Comparison of ENCODE assay signal across 8 cellular contexts in the genomic region with DNA sequence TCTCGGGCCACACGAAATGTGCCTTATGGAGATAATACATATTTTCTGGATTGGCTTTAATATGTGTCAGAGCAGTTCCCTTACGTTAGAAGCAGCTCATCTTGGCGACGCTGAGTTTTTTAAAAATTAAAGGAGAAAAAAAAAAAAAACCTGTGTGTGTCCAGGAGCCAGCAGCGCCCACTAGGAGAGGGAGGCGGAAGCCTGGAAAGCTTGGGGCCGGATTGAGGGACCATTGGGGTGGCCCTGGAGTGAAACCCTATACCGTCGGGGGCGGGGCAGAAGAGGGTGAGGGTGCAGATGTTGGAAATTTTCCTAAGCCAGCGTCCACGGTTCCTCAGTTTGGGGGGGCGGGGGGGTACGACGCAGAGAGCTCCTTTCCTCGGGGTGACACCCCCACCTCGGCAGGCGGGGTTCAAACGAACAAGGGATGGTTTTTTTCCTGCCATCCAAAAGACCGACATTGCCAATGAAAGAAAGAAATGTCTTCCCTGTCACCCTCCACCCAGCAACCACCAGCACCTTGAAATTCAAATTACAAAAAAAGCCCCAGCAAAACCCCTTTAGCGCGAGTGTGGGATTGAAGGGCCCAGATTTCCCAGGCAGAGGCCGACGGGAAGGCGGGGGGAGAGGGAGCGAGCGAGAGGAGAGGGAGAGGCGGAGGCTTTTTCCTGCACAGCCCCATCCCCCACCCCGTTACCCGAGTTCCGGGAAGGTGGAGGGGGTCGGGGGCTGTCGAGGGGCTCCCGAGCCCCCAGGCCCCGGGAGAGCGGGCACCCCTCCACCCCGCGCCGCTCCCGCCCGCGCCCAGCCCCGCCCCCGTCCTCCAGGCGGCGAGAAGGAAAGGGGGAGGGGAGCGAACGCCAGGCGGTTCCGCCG. TPM values are rescaled to one million over a fixed set of nuclear protein-coding genes. Genes with fewer than 3 reads are reported as not detected.
DNase-seq lines count a peak whose midpoint lies in the region; ATAC-seq and TF ChIP-seq lines count a peak whose summit lies in the region.

No MANE protein-coding gene starts in this region.

- peaks cover 14% of the 10 kb centered on the region for H3K27me3 Mint-ChIP-seq in stimulated activated naive CD8-positive, alpha-beta T cell treated with anti-CD3 and anti-CD28 coated beads, Interleukin-15, Interleukin-2, amounts not matched to agents 100 ng/mL and 50 ng/mL, for 24 hours

- H3K9me3 Mint-ChIP-seq in stimulated activated naive CD8-positive, alpha-beta T cell treated with anti-CD3 and anti-CD28 coated beads, Interleukin-15, Interleukin-2, amounts not matched to agents 100 ng/mL and 50 ng/mL, for 24 hours = no peaks in the 10 kb centered on the region

- DNase-seq in COR-L47 (lab: John Stamatoyannopoulos, UW) (peak; percentile 38), HT-29 (ENCODE audit: low spot score) (peak; percentile 54), RPMI8226 (peak; percentile 15), dermis blood vessel endothelial cell (peak; percentile 43), left lung (peak; percentile 66 to 70)

- no peaks in the 10 kb centered on the region for H3K36me3 Mint-ChIP-seq in stimulated activated naive CD8-positive, alpha-beta T cell treated with anti-CD3 and anti-CD28 coated beads, Interleukin-15, Interleukin-2, amounts not matched to agents 100 ng/mL and 50 ng/mL, for 24 hours (ENCODE audit: low read depth)

- H3K36me3 ChIP-seq in left lung = no peaks in the 10 kb centered on the region

- ATAC-seq in left lung (peak; percentile 87), GM19455 (IDR thresholded peaks at IDR 0.05; ENCODE audit: unreplicated experiment) (no peak), HG02623 (IDR thresholded peaks at IDR 0.05; ENCODE audit: unreplicated experiment) (no peak)

- no peaks in the 10 kb centered on the region for H3K9me3 ChIP-seq in left lung

- peaks cover 0 to 17% of the 10 kb centered on the region in 2 donors for H3K27me3 ChIP-seq in left lung

- peak overlapping the region; percentile 78 for H3K4me3 Mint-ChIP-seq in stimulated activated naive CD8-positive, alpha-beta T cell treated with anti-CD3 and anti-CD28 coated beads, Interleukin-15, Interleukin-2, amounts not matched to agents 100 ng/mL and 50 ng/mL, for 24 hours

- H3K4me1 ChIP-seq in left lung = no peaks in the 10 kb centered on the region

- no peak for TF ChIP-seq CTCF in left lung (IDR thresholded peaks at IDR 0.05)

- H3K4me1 Mint-ChIP-seq in stimulated activated naive CD8-positive, alpha-beta T cell treated with anti-CD3 and anti-CD28 coated beads, Interleukin-15, Interleukin-2, amounts not matched to agents 100 ng/mL and 50 ng/mL, for 24 hours (ENCODE audit: low read depth) = no peaks in the 10 kb centered on the region

- intact Hi-C loops in left lung (cut with DNase I) = no loop called here

- H3K27ac ChIP-seq in left lung = peak overlapping the region; percentile 74 to 82

- no peak overlapping the region for H3K27ac Mint-ChIP-seq in stimulated activated naive CD8-positive, alpha-beta T cell treated with anti-CD3 and anti-CD28 coated beads, Interleukin-15, Interleukin-2, amounts not matched to agents 100 ng/mL and 50 ng/mL, for 24 hours

- peak overlapping the region; percentile 48 to 59 for H3K4me3 ChIP-seq in left lung

RNA-seq across cellular contexts. Expression of a gene that starts 0.9 kb away (rescaled TPM):
- total RNA-seq in HT-29 (2014; rRNA removed; shearing (Covaris generic)) = 8.7 and 9.4 TPM in 2 replicates
- total RNA-seq in dermis blood vessel endothelial cell (33.5 and 48.0 TPM in 2 replicates), left lung (10 to 100 TPM; 26.1 to 46.9 TPM)

RNA-seq across cellular contexts. Expression of a gene that starts 17.6 kb away (rescaled TPM):
- total RNA-seq in HT-29 (2014; rRNA removed; shearing (Covaris generic)) = 10.1 and 12.4 TPM in 2 replicates
- 13.8 and 20.3 TPM in 2 replicates for total RNA-seq in dermis blood vessel endothelial cell
- total RNA-seq in left lung = 10 to 100 TPM; 21.3 to 22.9 TPM

Comparison
In these comparisons a context has a peak if more than half of its experiments do, and no peak if none do; other contexts are left out.
1. DNase-seq: peak in every context shown above with its lines; median percentile 68 in left lung; 54 in HT-29; 43 in dermis blood vessel endothelial cell; 38 in COR-L47; 15 in RPMI8226.